Comparison of ENCODE assay signal across 11 cellular contexts in the genomic region with DNA sequence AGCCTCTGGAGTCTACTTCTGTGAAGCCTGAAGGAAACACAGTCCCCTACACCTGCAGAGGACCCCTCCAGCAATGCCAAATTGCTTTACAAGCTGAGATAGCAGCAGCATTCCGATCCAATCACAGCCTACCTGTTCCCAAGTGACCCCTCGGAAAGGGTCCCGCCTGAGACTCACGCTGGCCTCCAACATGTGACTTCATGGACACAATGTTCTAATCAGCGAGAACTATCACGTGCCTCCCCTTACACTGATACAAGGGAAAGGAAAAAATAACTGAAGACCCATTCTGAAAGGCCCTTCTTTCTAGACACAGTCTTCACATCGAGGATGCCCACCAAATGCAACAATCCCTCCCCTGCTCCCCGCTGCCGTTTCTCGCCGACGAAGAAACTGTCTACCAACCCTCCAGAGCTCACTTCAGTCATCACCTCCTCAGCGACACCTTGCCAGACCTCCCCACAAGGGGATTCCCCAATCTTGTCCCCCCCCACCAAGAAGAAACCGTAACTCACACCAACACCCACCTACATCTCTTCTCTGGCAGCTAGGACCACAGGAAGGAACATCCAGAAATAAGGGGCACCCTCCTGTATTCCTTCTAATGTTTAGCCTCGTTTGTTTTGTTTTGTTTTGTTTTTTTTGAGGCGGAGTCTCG. TPM values are rescaled to one million over a fixed set of nuclear protein-coding genes. Genes with fewer than 3 reads are reported as not detected.
DNase-seq lines count a peak whose midpoint lies in the region; FAIRE-seq and TF ChIP-seq lines count a peak whose summit lies in the region.
"Had no signal": no experiment of that assay in that cellular context is flagged by ENCODE, and none has a peak within 500 bp of the region (broad histone marks: within the 10 kb centered on the region; RNA-seq: fewer than 3 reads in every experiment).

No MANE protein-coding gene starts in this region.

- H3K9ac ChIP-seq in SU-DHL-6 (ENCODE audit: low read length) (peak overlapping the region; percentile 86), mesenchymal stem cell (ENCODE audit: low read length) (no peak overlapping the region)

- peak; percentile 59 for TF ChIP-seq POLR2A in GM12891 (IDR thresholded peaks at IDR 0.05; ENCODE audit: low read depth, low read length)

- H3K27me3 Mint-ChIP-seq in CD14-positive monocyte (ENCODE audit: low read depth in 3 of 3) = peaks cover 0 to 5% (median 2%) of the 10 kb centered on the region in 3 donors

- TF ChIP-seq CTCF in CD14-positive monocyte (IDR thresholded peaks at IDR 0.05) (no peak), SU-DHL-6 (IDR thresholded peaks at IDR 0.05; ENCODE audit: insufficient read depth, low read length, poor library complexity, severe bottlenecking) (no peak)

- H3K9me2 ChIP-seq in SU-DHL-6 (replicated peaks; ENCODE audit: insufficient read depth, low read length) = no peaks in the 10 kb centered on the region

- no peak overlapping the region for H3K18ac ChIP-seq in mesenchymal stem cell (ENCODE audit: low read depth in 1 of 2, low read length in 2 of 2)

- no peak overlapping the region for H4K91ac ChIP-seq in mesenchymal stem cell (ENCODE audit: low read length)

- H3K4me2 ChIP-seq in SU-DHL-6 (ENCODE audit: low read depth, low read length, poor library complexity, severe bottlenecking) (peak overlapping the region; percentile 72), mesenchymal stem cell (ENCODE audit: low read length, poor library complexity, severe bottlenecking) (no peak overlapping the region)

- H3K27me3 ChIP-seq in SU-DHL-6 (ENCODE audit: low read length) (no peaks in the 10 kb centered on the region), mesenchymal stem cell (ENCODE audit: control insufficient read depth in 1 of 2, insufficient read depth in 1 of 2, low read length in 2 of 2) (no peaks in the 10 kb centered on the region)

- H3K36me3 ChIP-seq in SU-DHL-6 (ENCODE audit: low read length) (no peaks in the 10 kb centered on the region), mesenchymal stem cell (ENCODE audit: control insufficient read depth in 1 of 2, insufficient read depth in 2 of 2, low read depth in 1 of 2, low read length in 2 of 2) (peaks cover 0 to 7% of the 10 kb centered on the region in 2 experiments)

- peak overlapping the region; percentile 74 for H3K4me3 ChIP-seq in SU-DHL-6 (ENCODE audit: insufficient read depth, low read length, poor library complexity, severe bottlenecking)
- no peak overlapping the region for H3K4me3 ChIP-seq in mesenchymal stem cell (ENCODE audit: insufficient read depth in 1 of 2, low read depth in 1 of 2, low read length in 2 of 2)

- H3F3A ChIP-seq in SU-DHL-6 (ENCODE audit: insufficient read depth) = peaks cover 40% of the 10 kb centered on the region

- H3K4ac ChIP-seq in mesenchymal stem cell (ENCODE audit: low read depth in 1 of 2, low read length in 2 of 2) = no peak overlapping the region

- peaks cover 0 to 5% (median 0%) of the 10 kb centered on the region in 7 donors for H3K9me3 Mint-ChIP-seq in CD14-positive monocyte

- peaks cover 62% of the 10 kb centered on the region for H3K79me2 ChIP-seq in SU-DHL-6 (ENCODE audit: insufficient read depth, low read length)

- H4K20me1 ChIP-seq in SU-DHL-6 (ENCODE audit: low read depth, low read length) = no peaks in the 10 kb centered on the region

- H3K4me1 ChIP-seq in mesenchymal stem cell (ENCODE audit: control insufficient read depth, insufficient read depth, low read depth, low read length) = peaks cover 25% of the 10 kb centered on the region

- H2BK120ac ChIP-seq in mesenchymal stem cell (ENCODE audit: low read depth, low read length) = no peak overlapping the region

- DNase-seq in CD14-positive monocyte (ENCODE audit: low spot score) (no peak), GM12891 (ENCODE audit: insufficient read length, low spot score) (no peak), mesenchymal stem cell (no peak), iPS-NIHi7 (ENCODE audit: extremely low spot score) (no peak), NCI-H2107 treated with DMSO at 0.1 percent for 48 hours (lab: John Stamatoyannopoulos, UW; ENCODE audit: unreplicated experiment) (no peak), DMS153 (lab: John Stamatoyannopoulos, UW) (no peak), middle frontal gyrus (ENCODE audit: extremely low spot score, low spot score) (no peak)
- DNase-seq: DMS 273 treated with DMSO at 0.1 percent for 48 hours, NCI-H748 treated with DMSO at 0.1 percent for 48 hours had no signal

- H2BK15ac ChIP-seq in mesenchymal stem cell (ENCODE audit: low read depth, poor library complexity, severe bottlenecking) = no peak overlapping the region

- H3K27ac ChIP-seq in SU-DHL-6 (ENCODE audit: low read depth, low read length) (peak overlapping the region; percentile 75), mesenchymal stem cell (ENCODE audit: low read length, poor library complexity, severe bottlenecking) (no peak overlapping the region)

- H2AK5ac ChIP-seq in mesenchymal stem cell (ENCODE audit: low read length, severe bottlenecking) = peak overlapping the region; percentile 47

- H3K36me3 Mint-ChIP-seq in CD14-positive monocyte = peaks cover 7 to 10% of the 10 kb centered on the region in 2 donors

- peak; percentile 80 for FAIRE-seq in GM12891 (lab: Jason Lieb, UNC)
- FAIRE-seq: TTC549 had no signal

- peak overlapping the region; percentile 53 for H4K8ac ChIP-seq in mesenchymal stem cell (ENCODE audit: low read length)

- peaks cover 35% of the 10 kb centered on the region for H3K4me1 Mint-ChIP-seq in CD14-positive monocyte

- WGBS in mesenchymal stem cell = 93% methylated on average over 16 of the region's 17 CpGs

- peak overlapping the region in 4 of 7 donors; percentile 13 to 78 (median 50) for H3K27ac Mint-ChIP-seq in CD14-positive monocyte

- no peak overlapping the region for H2BK5ac ChIP-seq in mesenchymal stem cell (ENCODE audit: low read depth, low read length, poor library complexity, severe bottlenecking)

- H2BK12ac ChIP-seq in mesenchymal stem cell (ENCODE audit: low read length in 2 of 2) = no peak overlapping the region

- intact Hi-C loops in CD14-positive monocyte (cut with micrococcal nuclease) = loop anchor here (5.0 kb wide), 2 partner anchors 70 to 90 kb away; partner anchors contain the start of genes MRM2 (in 2 of the 2), NUDT1 (in 2 of the 2) and CHST12 (in 1 of the 2)

- H3K4me3 Mint-ChIP-seq in CD14-positive monocyte = peak overlapping the region; percentile 42 to 60

- no peak overlapping the region for H3K23ac ChIP-seq in mesenchymal stem cell (ENCODE audit: low read length in 2 of 2)

- H3K14ac ChIP-seq in mesenchymal stem cell (ENCODE audit: low read length in 2 of 2) = no peak overlapping the region

- peaks cover 26% of the 10 kb centered on the region for H3K79me1 ChIP-seq in mesenchymal stem cell (replicated peaks; ENCODE audit: low read length, poor library complexity, severe bottlenecking)

- no peak overlapping the region for H2AFZ ChIP-seq in SU-DHL-6 (ENCODE audit: low read depth, low read length, severe bottlenecking)
- no peak overlapping the region for H2AFZ ChIP-seq in mesenchymal stem cell (ENCODE audit: low read depth, low read length)

- H3K9me3 ChIP-seq in SU-DHL-6 (ENCODE audit: insufficient read depth, low read length) (no peaks in the 10 kb centered on the region), mesenchymal stem cell (ENCODE audit: control insufficient read depth, low read length) (no peaks in the 10 kb centered on the region)

TF ChIP-seq in GM12891, 5 proteins besides CTCF, POLR2A, EP300 and RAD21:
- TF ChIP-seq POU2F2 (IDR thresholded peaks at IDR 0.05; ENCODE audit: low read depth, low read length) (no peak), TAF1 (IDR thresholded peaks at IDR 0.05; ENCODE audit: low read depth, low read length) (no peak; the same call in 1 of the 2 replicates), POLR2AphosphoS5 (IDR thresholded peaks at IDR 0.05; ENCODE audit: low read depth, low read length) (no peak), SPI1 (IDR thresholded peaks at IDR 0.05; ENCODE audit: low read depth, low read length) (no peak), PAX5 (IDR thresholded peaks at IDR 0.05; ENCODE audit: insufficient read depth, low read length, severe bottlenecking) (no peak)

RNA-seq across cellular contexts. Expression of gene SNX8, which starts 1.8 kb away (rescaled TPM):
- 10 to 100 TPM; 41.9 to 43.7 TPM for polyA plus RNA-seq in CD14-positive monocyte
- polyA plus RNA-seq in GM12891 (2012; ENCODE audit: low read depth, missing spikeins) = 89.1 TPM
- 26.3 TPM for polyA plus RNA-seq in mesenchymal stem cell (2013, experiment 1 of 2)
- 28.5 TPM for polyA plus RNA-seq in mesenchymal stem cell (2013, experiment 2 of 2)

RNA-seq across cellular contexts. Expression of gene EIF3B, which starts 42.2 kb away (rescaled TPM):
- 10 to 100 TPM; 46.0 to 69.2 TPM for polyA plus RNA-seq in CD14-positive monocyte
- 131 TPM for polyA plus RNA-seq in GM12891 (2012; ENCODE audit: low read depth, missing spikeins)
- 81.4 TPM for polyA plus RNA-seq in mesenchymal stem cell (2013, experiment 1 of 2)
- 76.2 TPM for polyA plus RNA-seq in mesenchymal stem cell (2013, experiment 2 of 2)
